ENCODE assay signal across 14 cellular contexts in genomic region chr2:88181511-88181910, GRCh38. TPM values are rescaled to one million over a fixed set of nuclear protein-coding genes. Genes with fewer than 3 reads are reported as not detected.
A peak's percentile ranks its signal among the peaks of the same experiment; 100 is the strongest.
DNase-seq lines count a peak whose midpoint lies in the region; ATAC-seq and TF ChIP-seq lines count a peak whose summit lies in the region.
"Had no signal": no experiment of that assay in that cellular context is flagged by ENCODE, and none has a peak within 500 bp of the region (broad histone marks: within the 10 kb centered on the region; RNA-seq: fewer than 3 reads in every experiment).

No MANE protein-coding gene starts in this region.

- POLR2A ChIA-PET in PC-3 (lab: Charles Lee; ENCODE audit: unreplicated experiment) = no interaction called here

- no peaks in the 10 kb centered on the region for H3K79me2 ChIP-seq in PC-3 (ENCODE audit: low read length)

- TF ChIP-seq CTCF in PC-3 (conservative IDR thresholded peaks at IDR 0.05; ENCODE audit: low read depth, low read length) (no peak), cardiac fibroblast (IDR thresholded peaks at IDR 0.05; ENCODE audit: low read depth, low read length) (no peak)

- peak overlapping the region; percentile 4 for H3K4me3 Mint-ChIP-seq in T-helper 1 cell treated with Interleukin-12 subunit alpha and Interleukin-12 subunit beta and Interleukin-4 antibody, amounts not matched to agents 30 μg/mL and 1 μg/mL, for 36 hours
- H3K4me3 Mint-ChIP-seq in natural killer cell treated with Interleukin-12 subunit alpha and Interleukin-12 subunit beta and Interleukin-15 and Interleukin-18, amount 100 ng/mL, for 72 hours = peak overlapping the region; percentile 71

- no peak overlapping the region for H2AFZ ChIP-seq in PC-3 (ENCODE audit: low read length)

- peak overlapping the region; percentile 47 for H3K27ac Mint-ChIP-seq in T-helper 1 cell treated with Interleukin-12 subunit alpha and Interleukin-12 subunit beta and Interleukin-4 antibody, amounts not matched to agents 30 μg/mL and 1 μg/mL, for 36 hours
- H3K27ac Mint-ChIP-seq in natural killer cell treated with Interleukin-12 subunit alpha and Interleukin-12 subunit beta and Interleukin-15 and Interleukin-18, amount 100 ng/mL, for 72 hours = peak overlapping the region; percentile 84 to 97

- intact Hi-C loops in PC-3 (cut with micrococcal nuclease) = no loop called here

- H3K4me1 Mint-ChIP-seq in T-helper 1 cell treated with Interleukin-12 subunit alpha and Interleukin-12 subunit beta and Interleukin-4 antibody, amounts not matched to agents 30 μg/mL and 1 μg/mL, for 36 hours (ENCODE audit: low read depth) = peaks cover 12% of the 10 kb centered on the region
- peaks cover 9 to 11% of the 10 kb centered on the region in 2 donors for H3K4me1 Mint-ChIP-seq in natural killer cell treated with Interleukin-12 subunit alpha and Interleukin-12 subunit beta and Interleukin-15 and Interleukin-18, amount 100 ng/mL, for 72 hours (ENCODE audit: low read depth in 2 of 2)

- no peaks in the 10 kb centered on the region for H3K36me3 ChIP-seq in PC-3 (ENCODE audit: low read depth, low read length)

- ATAC-seq in PC-3 = peak; percentile 33
- ATAC-seq in natural killer cell treated with Interleukin-12 subunit alpha and Interleukin-12 subunit beta and Interleukin-15 and Interleukin-18, amount 100 ng/mL, for 72 hours = no peak

- H3K9me2 ChIP-seq in PC-3 (replicated peaks; ENCODE audit: low read length) = no peaks in the 10 kb centered on the region

- no peak for DNase-seq in T-helper 1 cell
- DNase-seq in PC-3 = peak; percentile 51
- DNase-seq in cardiac fibroblast (ENCODE audit: low read depth in 2 of 2) = peak; percentile 13 to 30
- no peak for DNase-seq in natural killer cell treated with Interleukin-12 subunit alpha and Interleukin-12 subunit beta and Interleukin-15 and Interleukin-18, amount 100 ng/mL, for 72 hours (ENCODE audit: low spot score)
- no peak for DNase-seq in HT-29 (ENCODE audit: low spot score)
- DNase-seq in SIG-M5 treated with dmso at 0.1 percent for 504 hours (lab: John Stamatoyannopoulos, UW; ENCODE audit: unreplicated experiment) = no peak
- no peak for DNase-seq in medulla oblongata (ENCODE audit: extremely low spot score)
- DNase-seq: activated CD8-positive, alpha-beta memory T cell treated with anti-CD3 and anti-CD28 coated beads for 24 hours; DND-41; NCI-H510A; posterior cingulate gyrus had no signal

- H3K4me1 ChIP-seq in PC-3 (ENCODE audit: insufficient read depth, low read length) = peaks cover 4% of the 10 kb centered on the region

- peak overlapping the region; percentile 5; the same call in 1 of the 2 replicates for H3K4me2 ChIP-seq in PC-3 (ENCODE audit: low read length)

- H3K27me3 Mint-ChIP-seq in T-helper 1 cell treated with Interleukin-12 subunit alpha and Interleukin-12 subunit beta and Interleukin-4 antibody, amounts not matched to agents 30 μg/mL and 1 μg/mL, for 36 hours (ENCODE audit: low read depth) = peaks cover 11% of the 10 kb centered on the region
- H3K27me3 Mint-ChIP-seq in natural killer cell treated with Interleukin-12 subunit alpha and Interleukin-12 subunit beta and Interleukin-15 and Interleukin-18, amount 100 ng/mL, for 72 hours = no peaks in the 10 kb centered on the region

- H3K36me3 Mint-ChIP-seq in T-helper 1 cell treated with Interleukin-12 subunit alpha and Interleukin-12 subunit beta and Interleukin-4 antibody, amounts not matched to agents 30 μg/mL and 1 μg/mL, for 36 hours (ENCODE audit: low read depth) = no peaks in the 10 kb centered on the region
- peaks cover 5% of the 10 kb centered on the region for H3K36me3 Mint-ChIP-seq in natural killer cell treated with Interleukin-12 subunit alpha and Interleukin-12 subunit beta and Interleukin-15 and Interleukin-18, amount 100 ng/mL, for 72 hours

- H3K9me3 Mint-ChIP-seq in T-helper 1 cell treated with Interleukin-12 subunit alpha and Interleukin-12 subunit beta and Interleukin-4 antibody, amounts not matched to agents 30 μg/mL and 1 μg/mL, for 36 hours = no peaks in the 10 kb centered on the region
- H3K9me3 Mint-ChIP-seq in natural killer cell treated with Interleukin-12 subunit alpha and Interleukin-12 subunit beta and Interleukin-15 and Interleukin-18, amount 100 ng/mL, for 72 hours = peaks cover 4% of the 10 kb centered on the region

- no peaks in the 10 kb centered on the region for H4K20me1 ChIP-seq in PC-3 (ENCODE audit: low read length)

- H3K27me3 ChIP-seq in PC-3 (ENCODE audit: low read length) = peaks cover 15% of the 10 kb centered on the region; the same call in 1 of the 2 replicates

- H3K27ac ChIP-seq in PC-3 (ENCODE audit: low read length) = no peak overlapping the region
- H3K27ac ChIP-seq: 22Rv1 had no signal

- no peaks in the 10 kb centered on the region for H3F3A ChIP-seq in PC-3 (ENCODE audit: low read length, unreplicated experiment)

- no peaks in the 10 kb centered on the region for H3K9me3 ChIP-seq in PC-3 (ENCODE audit: low read length)

- H3K4me3 ChIP-seq in PC-3 (ENCODE audit: low read length) = no peak overlapping the region
- no peak overlapping the region for H3K4me3 ChIP-seq in cardiac fibroblast (replicated peaks in 1 of 2; ENCODE audit: low read depth in 2 of 2, low read length in 2 of 2)

- no TSS peak for BruUV-seq in PC-3 (replicated peaks; lab: Mats Ljungman, UMichigan)

- no peak overlapping the region for H3K9ac ChIP-seq in PC-3 (ENCODE audit: low read length)

- CTCF ChIA-PET in PC-3 (lab: Charles Lee) = no interaction called here

RNA-seq across cellular contexts. Expression of gene THNSL2, which starts 11.4 kb away (rescaled TPM):
- 0.75 and 2.0 TPM in 2 replicates for total RNA-seq in PC-3 (2014; rRNA removed)
- 1 to 10 TPM in 1 of 2 donors, under 1 TPM in 1; 0.69 to 1.5 TPM for total RNA-seq in natural killer cell treated with Interleukin-12 subunit alpha and Interleukin-12 subunit beta and Interleukin-15 and Interleukin-18, amount 100 ng/mL, for 72 hours
- total RNA-seq in HT-29 (2014; rRNA removed; shearing (Covaris generic)) = 1.2 and 1.6 TPM in 2 replicates
- total RNA-seq: glomerular endothelial cell had no signal

RNA-seq across cellular contexts. Expression of gene FABP1, which starts 53.6 kb away (rescaled TPM):
- total RNA-seq in PC-3 (2014; rRNA removed) = not detected in 2 replicates
- not detected for total RNA-seq in natural killer cell treated with Interleukin-12 subunit alpha and Interleukin-12 subunit beta and Interleukin-15 and Interleukin-18, amount 100 ng/mL, for 72 hours
- total RNA-seq in HT-29 (2014; rRNA removed; shearing (Covaris generic)) = 0.21 TPM in 1 of 2 replicates, not detected in the other
- total RNA-seq: glomerular endothelial cell had no signal

Comparison
In these comparisons a context has a peak if more than half of its experiments do, and no peak if none do; other contexts are left out.
1. DNase-seq: peak in PC-3 (single experiment) and cardiac fibroblast (2 of 2); none in T-helper 1 cell (0 of 5), natural killer cell treated with Interleukin-12 subunit alpha and Interleukin-12 subunit beta and Interleukin-15 and Interleukin-18, amount 100 ng/mL, for 72 hours (single experiment), HT-29 (single experiment), SIG-M5 treated with dmso at 0.1 percent for 504 hours (single experiment) and medulla oblongata (single experiment).